In genomic region chr4:18923496-18924161, GRCh38 we compare ENCODE assay signal across 16 cellular contexts.
DNase-seq lines count a peak whose midpoint lies in the region; ATAC-seq and TF ChIP-seq lines count a peak whose summit lies in the region.
"Had no signal": no experiment of that assay in that cellular context is flagged by ENCODE, and none has a peak within 500 bp of the region (broad histone marks: within the 10 kb centered on the region; RNA-seq: fewer than 3 reads in every experiment).

No MANE protein-coding gene starts in this region.

- H3F3A ChIP-seq in PC-3 (ENCODE audit: low read length, unreplicated experiment) = no peaks in the 10 kb centered on the region

- ATAC-seq in PC-3 = no peak
- no peak for ATAC-seq in stimulated activated naive B cell treated with anti-CD40 and anti-IgM and Interleukin-4, amounts not matched to agents 10 μg/mL and 1 μg/mL and 100 μg/mL, for 72 hours (replicated peaks)
- ATAC-seq: A549 had no signal

- no peaks in the 10 kb centered on the region for H3K79me2 ChIP-seq in PC-3 (ENCODE audit: low read length)

- no peak overlapping the region for H3K4me3 Mint-ChIP-seq in MCF 10A (ENCODE audit: unreplicated experiment)
- no peak overlapping the region for H3K4me3 Mint-ChIP-seq in stimulated activated naive B cell treated with anti-CD40 and anti-IgM and Interleukin-4, amounts not matched to agents 10 μg/mL and 1 μg/mL and 100 μg/mL, for 72 hours
- H3K4me3 Mint-ChIP-seq: B cell, CD14-positive monocyte had no signal

- H4K20me1 ChIP-seq in PC-3 (ENCODE audit: low read length) = no peaks in the 10 kb centered on the region

- H3K27ac Mint-ChIP-seq in MCF 10A (ENCODE audit: low read depth, unreplicated experiment) = no peak overlapping the region
- no peak overlapping the region for H3K27ac Mint-ChIP-seq in stimulated activated naive B cell treated with anti-CD40 and anti-IgM and Interleukin-4, amounts not matched to agents 10 μg/mL and 1 μg/mL and 100 μg/mL, for 72 hours
- H3K27ac Mint-ChIP-seq: B cell, CD14-positive monocyte had no signal

- H3K9ac ChIP-seq in PC-3 (ENCODE audit: low read length) = no peak overlapping the region

- TF ChIP-seq CTCF in MCF 10A (IDR thresholded peaks at IDR 0.05; ENCODE audit: unreplicated experiment) (no peak), breast epithelium (IDR thresholded peaks at IDR 0.05) (no peak), PC-3 (conservative IDR thresholded peaks at IDR 0.05; ENCODE audit: low read depth, low read length) (no peak), left ventricle myocardium inferior (IDR thresholded peaks at IDR 0.05; ENCODE audit: borderline replicate concordance) (no peak)

- H3K36me3 ChIP-seq in breast epithelium (no peaks in the 10 kb centered on the region), PC-3 (ENCODE audit: low read depth, low read length) (no peaks in the 10 kb centered on the region), left ventricle myocardium inferior (no peaks in the 10 kb centered on the region)

- H3K9me3 ChIP-seq in breast epithelium = peaks cover 0 to 5% of the 10 kb centered on the region in 2 donors
- no peaks in the 10 kb centered on the region for H3K9me3 ChIP-seq in PC-3 (ENCODE audit: low read length)
- H3K9me3 ChIP-seq in left ventricle myocardium inferior (replicated peaks) = peaks cover 12% of the 10 kb centered on the region
- H3K9me3 ChIP-seq: A549 had no signal

- H3K36me3 Mint-ChIP-seq in MCF 10A (ENCODE audit: insufficient read depth, unreplicated experiment) = no peaks in the 10 kb centered on the region
- no peaks in the 10 kb centered on the region for H3K36me3 Mint-ChIP-seq in stimulated activated naive B cell treated with anti-CD40 and anti-IgM and Interleukin-4, amounts not matched to agents 10 μg/mL and 1 μg/mL and 100 μg/mL, for 72 hours
- H3K36me3 Mint-ChIP-seq: CD14-positive monocyte had no signal

- POLR2A ChIA-PET in MCF 10A (lab: Yijun Ruan, JAX) (no interaction called here), PC-3 (lab: Charles Lee; ENCODE audit: unreplicated experiment) (no interaction called here)

- BruUV-seq in MCF 10A (replicated peaks; lab: Mats Ljungman, UMichigan) (no TSS peak), PC-3 (replicated peaks; lab: Mats Ljungman, UMichigan) (no TSS peak)

- H3K4me1 Mint-ChIP-seq in MCF 10A (ENCODE audit: insufficient read depth, unreplicated experiment) = peaks cover 7% of the 10 kb centered on the region
- H3K4me1 Mint-ChIP-seq in stimulated activated naive B cell treated with anti-CD40 and anti-IgM and Interleukin-4, amounts not matched to agents 10 μg/mL and 1 μg/mL and 100 μg/mL, for 72 hours = no peaks in the 10 kb centered on the region
- H3K4me1 Mint-ChIP-seq: B cell, CD14-positive monocyte had no signal

- H3K27me3 ChIP-seq in breast epithelium (no peaks in the 10 kb centered on the region), PC-3 (ENCODE audit: low read length) (no peaks in the 10 kb centered on the region), left ventricle myocardium inferior (ENCODE audit: low read depth) (no peaks in the 10 kb centered on the region)

- DNase-seq in MCF 10A (ENCODE audit: unreplicated experiment) (peak; percentile 16), breast epithelium (ENCODE audit: low spot score in 2 of 2) (no peak), PC-3 (peak; percentile 6), left ventricle myocardium inferior (no peak), COLO829 (ENCODE audit: low spot score) (no peak)
- no peak for DNase-seq in stimulated activated naive B cell treated with anti-CD40 and anti-IgM and Interleukin-4, amounts not matched to agents 10 μg/mL and 1 μg/mL and 100 μg/mL, for 72 hours
- DNase-seq in effector CD4-positive, alpha-beta T cell = no peak
- DNase-seq: DND-41, KBM-7, NCI-H1105 treated with DMSO at 0.1 percent for 48 hours, NCI-H2029 treated with DMSO at 0.1 percent for 48 hours, NCI-H446, NCI-H526 had no signal

- no peaks in the 10 kb centered on the region for H3K27me3 Mint-ChIP-seq in MCF 10A (ENCODE audit: insufficient read depth, unreplicated experiment)
- H3K27me3 Mint-ChIP-seq in stimulated activated naive B cell treated with anti-CD40 and anti-IgM and Interleukin-4, amounts not matched to agents 10 μg/mL and 1 μg/mL and 100 μg/mL, for 72 hours = no peaks in the 10 kb centered on the region
- H3K27me3 Mint-ChIP-seq: B cell had no signal

- TF ChIP-seq POLR2A in breast epithelium (IDR thresholded peaks at IDR 0.05) = no peak

- CTCF ChIA-PET in MCF 10A (lab: Yijun Ruan, JAX) (no interaction called here), PC-3 (lab: Charles Lee) (no interaction called here)

- no peaks in the 10 kb centered on the region for H3K4me1 ChIP-seq in breast epithelium
- H3K4me1 ChIP-seq in PC-3 (ENCODE audit: insufficient read depth, low read length) = no peaks in the 10 kb centered on the region
- H3K4me1 ChIP-seq in left ventricle myocardium inferior = peaks cover 9% of the 10 kb centered on the region
- H3K4me1 ChIP-seq: A549 had no signal

- H3K27ac ChIP-seq in breast epithelium = no peak overlapping the region
- H3K27ac ChIP-seq in PC-3 (ENCODE audit: low read length) = no peak overlapping the region
- H3K27ac ChIP-seq in left ventricle myocardium inferior (replicated peaks) = peak overlapping the region; percentile 49
- H3K27ac ChIP-seq: A549 had no signal

- no peak overlapping the region for H2AFZ ChIP-seq in PC-3 (ENCODE audit: low read length)

- no peak overlapping the region for H3K4me3 ChIP-seq in breast epithelium
- H3K4me3 ChIP-seq in PC-3 (ENCODE audit: low read length) = no peak overlapping the region
- H3K4me3 ChIP-seq in left ventricle myocardium inferior = no peak overlapping the region
- H3K4me3 ChIP-seq: A549 had no signal

- intact Hi-C loops in MCF 10A (cut with micrococcal nuclease) = no loop called here
- intact Hi-C loops in breast epithelium (cut with DNase I; ENCODE audit: low total_unique reads) = no loop called here
- intact Hi-C loops in PC-3 (cut with micrococcal nuclease) = no loop called here
- intact Hi-C loops in left ventricle myocardium inferior (cut with micrococcal nuclease) = no loop called here

- H3K4me2 ChIP-seq in PC-3 (ENCODE audit: low read length) = no peak overlapping the region
- H3K4me2 ChIP-seq: A549 had no signal

- H3K9me2 ChIP-seq in PC-3 (replicated peaks; ENCODE audit: low read length) = no peaks in the 10 kb centered on the region

- no peaks in the 10 kb centered on the region for H3K9me3 Mint-ChIP-seq in MCF 10A (ENCODE audit: unreplicated experiment)
- peaks cover 0 to 2% of the 10 kb centered on the region in 2 donors for H3K9me3 Mint-ChIP-seq in stimulated activated naive B cell treated with anti-CD40 and anti-IgM and Interleukin-4, amounts not matched to agents 10 μg/mL and 1 μg/mL and 100 μg/mL, for 72 hours

Comparison
In these comparisons a context has a peak if more than half of its experiments do, and no peak if none do; other contexts are left out.
1. DNase-seq: peak in MCF 10A (single experiment) and PC-3 (single experiment); none in breast epithelium (0 of 2), left ventricle myocardium inferior (single experiment), stimulated activated naive B cell treated with anti-CD40 and anti-IgM and Interleukin-4, amounts not matched to agents 10 μg/mL and 1 μg/mL and 100 μg/mL, for 72 hours (single experiment), COLO829 (single experiment) and effector CD4-positive, alpha-beta T cell (single experiment).